8 cellular contexts compared by ENCODE assay signal in the genomic region with DNA sequence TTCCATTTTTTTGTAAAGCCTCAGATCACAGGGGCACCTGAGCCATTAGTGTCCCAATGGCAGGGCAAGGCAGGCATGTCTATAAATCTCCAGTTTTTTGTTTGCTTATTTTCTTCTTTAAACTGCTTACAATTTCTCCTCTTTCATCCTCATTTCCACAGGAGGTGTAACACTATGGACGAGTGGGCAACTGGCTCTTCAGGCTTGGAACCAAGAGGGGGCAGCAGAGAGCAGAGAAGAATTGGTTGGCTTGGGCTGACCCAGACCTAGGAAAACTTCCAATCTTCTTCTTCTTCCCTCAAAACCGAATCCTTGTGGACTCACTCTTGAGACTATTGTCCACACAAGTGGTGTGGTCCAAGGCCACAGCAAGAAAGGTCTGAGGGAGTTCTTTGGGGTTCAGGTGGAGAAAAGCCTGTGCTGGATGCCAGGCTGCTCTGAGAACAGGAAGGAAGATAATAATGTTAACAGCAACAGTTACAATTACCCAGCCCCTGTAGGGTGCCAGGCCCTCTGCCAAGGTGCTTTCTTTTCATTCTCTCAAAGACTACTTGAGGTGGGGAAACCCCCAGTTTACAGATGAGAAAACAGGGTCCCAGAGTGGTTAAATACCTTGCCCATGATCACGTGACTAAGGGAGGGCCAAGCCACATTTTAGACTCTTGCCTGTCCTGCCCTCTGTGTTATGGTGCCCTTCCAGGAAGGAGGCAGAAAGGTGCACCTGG.
A peak's percentile ranks its signal among the peaks of the same experiment; 100 is the strongest.
DNase-seq lines count a peak whose midpoint lies in the region; ATAC-seq, FAIRE-seq and TF ChIP-seq lines count a peak whose summit lies in the region.

No MANE protein-coding gene starts in this region.

- peaks cover 4% of the 10 kb centered on the region for H3K27me3 ChIP-seq in prostate gland (replicated peaks; ENCODE audit: insufficient read depth)

- H3K9me3 Mint-ChIP-seq in activated naive CD4-positive, alpha-beta T cell treated with anti-CD3 and anti-CD28 coated beads, Interleukin-2, amount 50 U/mL, for 72 hours: no peaks in the 10 kb centered on the region

- no peak overlapping the region for H3K4me3 ChIP-seq in prostate gland

- DNase-seq in AG08396 (ENCODE audit: low spot score) (peak; percentile 69), GM12892 (ENCODE audit: insufficient read length) (peak; percentile 29), NCI-H748 treated with DMSO at 0.1 percent for 48 hours (lab: John Stamatoyannopoulos, UW) (peak; percentile 32), left cardiac atrium (peak; percentile 65), prostate gland (ENCODE audit: low spot score) (peak; percentile 50)
- peak in 1 of 2 donors; percentile 67 for DNase-seq in activated naive CD4-positive, alpha-beta T cell treated with anti-CD3 and anti-CD28 coated beads, Interleukin-2, amount 50 U/mL, for 72 hours (ENCODE audit: low spot score in 2 of 2)

- TF ChIP-seq POLR2A in GM12892 (IDR thresholded peaks at IDR 0.05; ENCODE audit: low read depth, low read length): no peak
- no peak for TF ChIP-seq POLR2A in prostate gland (IDR thresholded peaks at IDR 0.05)

- ATAC-seq in HG03039 (IDR thresholded peaks at IDR 0.05; ENCODE audit: unreplicated experiment) (peak; percentile 51), left cardiac atrium (peak; percentile 83 to 88), GM19463 (IDR thresholded peaks at IDR 0.05; ENCODE audit: unreplicated experiment) (no peak)
- peak; percentile 50 to 75 for ATAC-seq in activated naive CD4-positive, alpha-beta T cell treated with anti-CD3 and anti-CD28 coated beads, Interleukin-2, amount 50 U/mL, for 72 hours

- peak; percentile 37 to 66 (median 62) for TF ChIP-seq CTCF in prostate gland (IDR thresholded peaks at IDR 0.05)

- peak; percentile 93 for FAIRE-seq in GM12892 (lab: Jason Lieb, UNC)

- H3K27ac ChIP-seq in prostate gland: no peak overlapping the region

- intact Hi-C loops in left cardiac atrium (cut with DNase I): loop anchor here (2.0 to 5.0 kb wide), 2 partner anchors 241 kb away; no protein-coding TSS in a partner anchor
- intact Hi-C loops in prostate gland (cut with DNase I): loop anchor here (2.0 kb wide), 1 partner anchor 241 kb away; no protein-coding TSS in a partner anchor

- H3K9me3 ChIP-seq in prostate gland: no peaks in the 10 kb centered on the region

- H3K27ac Mint-ChIP-seq in activated naive CD4-positive, alpha-beta T cell treated with anti-CD3 and anti-CD28 coated beads, Interleukin-2, amount 50 U/mL, for 72 hours: no peak overlapping the region

- 26% methylated on average over 3 of the region's 3 CpGs for whole genome bisulfite sequencing in prostate gland

- no peaks in the 10 kb centered on the region for H3K36me3 Mint-ChIP-seq in activated naive CD4-positive, alpha-beta T cell treated with anti-CD3 and anti-CD28 coated beads, Interleukin-2, amount 50 U/mL, for 72 hours

- H3K4me1 ChIP-seq in prostate gland (replicated peaks): no peaks in the 10 kb centered on the region

- no peaks in the 10 kb centered on the region for H3K36me3 ChIP-seq in prostate gland
